In genomic region chr10:130230036-130230435, GRCh38 we compare ENCODE assay signal across 22 cellular contexts.
"Had no signal": no experiment of that assay in that cellular context is flagged by ENCODE, and none has a peak within 500 bp of the region (broad histone marks: within the 10 kb centered on the region; RNA-seq: fewer than 3 reads in every experiment).

No MANE protein-coding gene starts in this region.

- H3K27me3 ChIP-seq: esophagus muscularis mucosa, gastrocnemius medialis, heart right ventricle, right atrium auricular region, transverse colon had no signal

- H3K4me3 ChIP-seq: esophagus muscularis mucosa, gastrocnemius medialis, heart right ventricle, left ventricle myocardium inferior, lung, right atrium auricular region, thoracic aorta, transverse colon had no signal

- H3K27ac ChIP-seq: epithelial cell of prostate, esophagus muscularis mucosa, gastrocnemius medialis, heart right ventricle, left ventricle myocardium inferior, neutrophil, right atrium auricular region, thoracic aorta, transverse colon had no signal

- DNase-seq: central memory CD4-positive, alpha-beta T cell; effector memory CD4-positive, alpha-beta T cell; gastrocnemius medialis; heart right ventricle; hypothalamus; left ventricle myocardium inferior; mesenchymal stem cell; naive B cell; nephron progenitor cell; posterior cingulate gyrus; stimulated activated CD4-positive, alpha-beta T cell treated with anti-CD3 and anti-CD28 coated beads, Interleukin-2, amount 100 ng/mL, for 24 hours; stimulated activated CD4-positive, alpha-beta T cell treated with anti-CD3 and anti-CD28 coated beads, Interleukin-4, amount 100 ng/mL, for 4 hours; stimulated activated naive B cell treated with anti-CD40 and anti-IgM and Interleukin-4, amounts not matched to agents 10 μg/mL and 1 μg/mL and 100 μg/mL, for 72 hours; stimulated activated naive CD8-positive, alpha-beta T cell treated with anti-CD3 and anti-CD28 coated beads, Interleukin-15, amount 100 ng/mL, for 72 hours; substantia nigra; transverse colon had no signal

- H3K9me3 ChIP-seq: gastrocnemius medialis, neutrophil, thoracic aorta had no signal

- H3K36me3 ChIP-seq: esophagus muscularis mucosa, gastrocnemius medialis, heart right ventricle, left ventricle myocardium inferior, neutrophil, right atrium auricular region, thoracic aorta, transverse colon had no signal

- H3K4me1 ChIP-seq: esophagus muscularis mucosa, gastrocnemius medialis, heart right ventricle, left ventricle myocardium inferior, right atrium auricular region, transverse colon had no signal

- ATAC-seq: gastrocnemius medialis; heart right ventricle; stimulated activated naive B cell treated with anti-CD40 and anti-IgM and Interleukin-4, amounts not matched to agents 10 μg/mL and 1 μg/mL and 100 μg/mL, for 72 hours; stimulated activated naive CD8-positive, alpha-beta T cell treated with anti-CD3 and anti-CD28 coated beads, Interleukin-15, amount 100 ng/mL, for 72 hours had no signal

- H3K4me3 Mint-ChIP-seq: naive B cell; nephron progenitor cell; stimulated activated naive B cell treated with anti-CD40 and anti-IgM and Interleukin-4, amounts not matched to agents 10 μg/mL and 1 μg/mL and 100 μg/mL, for 72 hours; stimulated activated naive CD8-positive, alpha-beta T cell treated with anti-CD3 and anti-CD28 coated beads, Interleukin-15, amount 100 ng/mL, for 72 hours had no signal

- H3K27ac Mint-ChIP-seq: nephron progenitor cell; stimulated activated naive B cell treated with anti-CD40 and anti-IgM and Interleukin-4, amounts not matched to agents 10 μg/mL and 1 μg/mL and 100 μg/mL, for 72 hours; stimulated activated naive CD8-positive, alpha-beta T cell treated with anti-CD3 and anti-CD28 coated beads, Interleukin-15, amount 100 ng/mL, for 72 hours had no signal

- H3K4me1 Mint-ChIP-seq: naive B cell; stimulated activated naive B cell treated with anti-CD40 and anti-IgM and Interleukin-4, amounts not matched to agents 10 μg/mL and 1 μg/mL and 100 μg/mL, for 72 hours; stimulated activated naive CD8-positive, alpha-beta T cell treated with anti-CD3 and anti-CD28 coated beads, Interleukin-15, amount 100 ng/mL, for 72 hours had no signal
